Comparison of ENCODE assay signal across 14 cellular contexts in genomic region chr4:175772170-175772685, GRCh38. TPM values are rescaled to one million over a fixed set of nuclear protein-coding genes. Genes with fewer than 3 reads are reported as not detected.
"Had no signal": no experiment of that assay in that cellular context is flagged by ENCODE, and none has a peak within 500 bp of the region (broad histone marks: within the 10 kb centered on the region; RNA-seq: fewer than 3 reads in every experiment).

No MANE protein-coding gene starts in this region.

- H3K27ac Mint-ChIP-seq: activated CD8-positive, alpha-beta T cell treated with anti-CD3 and anti-CD28 coated beads for 36 hours; endodermal cell; naive B cell; stimulated activated naive B cell treated with anti-CD40 and anti-IgM and Interleukin-4, amounts not matched to agents 10 μg/mL and 1 μg/mL and 100 μg/mL, for 72 hours had no signal

- H3K27me3 Mint-ChIP-seq: activated CD8-positive, alpha-beta T cell treated with anti-CD3 and anti-CD28 coated beads for 36 hours; naive B cell; stimulated activated naive B cell treated with anti-CD40 and anti-IgM and Interleukin-4, amounts not matched to agents 10 μg/mL and 1 μg/mL and 100 μg/mL, for 72 hours had no signal

- H3K4me3 ChIP-seq: heart left ventricle, thyroid gland had no signal

- ATAC-seq: activated CD8-positive, alpha-beta T cell treated with anti-CD3 and anti-CD28 coated beads for 36 hours; activated T-cell treated with anti-CD3 and anti-CD28 coated beads, Interleukin-2, amount 50 U/mL, for 4 hours; heart left ventricle; stimulated activated naive B cell treated with anti-CD40 and anti-IgM and Interleukin-4, amounts not matched to agents 10 μg/mL and 1 μg/mL and 100 μg/mL, for 72 hours had no signal

- H3K9me3 Mint-ChIP-seq: activated CD8-positive, alpha-beta T cell treated with anti-CD3 and anti-CD28 coated beads for 36 hours; activated T-cell treated with anti-CD3 and anti-CD28 coated beads, Interleukin-2, amount 50 U/mL, for 4 hours; endodermal cell; stimulated activated naive B cell treated with anti-CD40 and anti-IgM and Interleukin-4, amounts not matched to agents 10 μg/mL and 1 μg/mL and 100 μg/mL, for 72 hours had no signal

- H3K27me3 ChIP-seq: heart left ventricle, thyroid gland had no signal

- H3K27ac ChIP-seq: heart left ventricle, thyroid gland had no signal

- H3K4me1 Mint-ChIP-seq: endodermal cell; naive B cell; stimulated activated naive B cell treated with anti-CD40 and anti-IgM and Interleukin-4, amounts not matched to agents 10 μg/mL and 1 μg/mL and 100 μg/mL, for 72 hours had no signal

- H3K36me3 Mint-ChIP-seq: naive B cell; stimulated activated naive B cell treated with anti-CD40 and anti-IgM and Interleukin-4, amounts not matched to agents 10 μg/mL and 1 μg/mL and 100 μg/mL, for 72 hours had no signal

- DNase-seq: activated CD4-positive, alpha-beta T cell treated with anti-CD3 and anti-CD28 coated beads for 4 hours; activated CD8-positive, alpha-beta T cell treated with anti-CD3 and anti-CD28 coated beads for 36 hours; activated effector memory CD4-positive, alpha-beta T cell treated with Interleukin-2 at 50 U/mL for 16 hours; activated naive CD4-positive, alpha-beta T cell treated with anti-CD3 and anti-CD28 coated beads, Interleukin-2, amount 50 U/mL, for 16 hours; activated T-cell treated with anti-CD3 and anti-CD28 coated beads, Interleukin-2, amount 50 U/mL, for 4 hours; endodermal cell; heart left ventricle; islet precursor cell; naive B cell; posterior cingulate gyrus; stimulated activated CD4-positive, alpha-beta T cell treated with anti-CD3 and anti-CD28 coated beads, Interleukin-2, amount 100 ng/mL, for 48 hours; stimulated activated naive B cell treated with anti-CD40 and anti-IgM and Interleukin-4, amounts not matched to agents 10 μg/mL and 1 μg/mL and 100 μg/mL, for 72 hours; thyroid gland had no signal

- H3K4me3 Mint-ChIP-seq: activated CD8-positive, alpha-beta T cell treated with anti-CD3 and anti-CD28 coated beads for 36 hours; activated T-cell treated with anti-CD3 and anti-CD28 coated beads, Interleukin-2, amount 50 U/mL, for 4 hours; endodermal cell; stimulated activated naive B cell treated with anti-CD40 and anti-IgM and Interleukin-4, amounts not matched to agents 10 μg/mL and 1 μg/mL and 100 μg/mL, for 72 hours had no signal

RNA-seq across cellular contexts. Expression of gene GPM6A, which starts 39.8 kb away (rescaled TPM):
- total RNA-seq: activated CD8-positive, alpha-beta T cell treated with anti-CD3 and anti-CD28 coated beads for 36 hours; activated T-cell treated with anti-CD3 and anti-CD28 coated beads, Interleukin-2, amount 50 U/mL, for 4 hours; chondrocyte had no signal
